2 cellular contexts compared by ENCODE assay signal in genomic region chr1:202200112-202200548, GRCh38.
A peak's percentile ranks its signal among the peaks of the same experiment; 100 is the strongest.
TF ChIP-seq lines count a peak whose summit lies in the region.

No MANE protein-coding gene starts in this region.

TF ChIP-seq in A549, 52 proteins besides CTCF, POLR2A, EP300 and RAD21:
- TF ChIP-seq FOSL2 (IDR thresholded peaks at IDR 0.05): peak; percentile 6; the same call in 1 of the 2 replicates
- TF ChIP-seq FOSL2 (CRISPR knock-in tag; IDR thresholded peaks at IDR 0.05): peak; percentile 25; the same call in 1 of the 2 replicates
- TF ChIP-seq RCOR1 (IDR thresholded peaks at IDR 0.05; ENCODE audit: low read depth, low read length): no peak
- no peak for TF ChIP-seq NPAS2 (CRISPR knock-in tag; IDR thresholded peaks at IDR 0.05; ENCODE audit: borderline replicate concordance)
- peak; percentile 46 for TF ChIP-seq JUNB (IDR thresholded peaks at IDR 0.05)
- TF ChIP-seq USF2 (IDR thresholded peaks at IDR 0.05): no peak
- no peak for TF ChIP-seq CBX8 (IDR thresholded peaks at IDR 0.05)
TF ChIP-seq in A549: peak in this region for 2.

TF ChIP-seq in HEK293, 187 proteins besides CTCF, POLR2A, EP300 and RAD21 (continues in another document):
- TF ChIP-seq ZNF843 (tag by site-specific recombination; IDR thresholded peaks at IDR 0.05): no peak
- no peak for TF ChIP-seq ZNF214 (tag by site-specific recombination; IDR thresholded peaks at IDR 0.05; ENCODE audit: borderline replicate concordance)
- TF ChIP-seq WT1 (tag by site-specific recombination; IDR thresholded peaks at IDR 0.05): peak; percentile 63; the same call in 1 of the 2 replicates
- TF ChIP-seq PBX3 (CRISPR knock-in tag; IDR thresholded peaks at IDR 0.05): no peak
- TF ChIP-seq ZNF324 (tag by site-specific recombination; IDR thresholded peaks at IDR 0.05): peak; percentile 74; the same call in 1 of the 2 replicates
- TF ChIP-seq ZFP3 (tag by site-specific recombination; IDR thresholded peaks at IDR 0.05; ENCODE audit: low read depth): no peak
- no peak for TF ChIP-seq ZNF311 (tag by site-specific recombination; IDR thresholded peaks at IDR 0.05; ENCODE audit: borderline replicate concordance)
- TF ChIP-seq ZNF48 (tag by site-specific recombination; IDR thresholded peaks at IDR 0.05): no peak
- TF ChIP-seq ELK4 (IDR thresholded peaks at IDR 0.05; ENCODE audit: borderline replicate concordance, low read depth, low read length): no peak
- no peak for TF ChIP-seq ZXDB (tag by site-specific recombination; IDR thresholded peaks at IDR 0.05)
- TF ChIP-seq ZIC2 (tag by site-specific recombination; IDR thresholded peaks at IDR 0.05): peak; percentile 40; the same call in 1 of the 2 replicates
- TF ChIP-seq ZNF521 (tag by site-specific recombination; IDR thresholded peaks at IDR 0.05): no peak
- no peak for TF ChIP-seq YY1 (tag by site-specific recombination; IDR thresholded peaks at IDR 0.05)
- TF ChIP-seq BCL11A (tag by site-specific recombination; IDR thresholded peaks at IDR 0.05; ENCODE audit: low read depth): no peak
- TF ChIP-seq ZNF664 (tag by site-specific recombination; IDR thresholded peaks at IDR 0.05): no peak
- TF ChIP-seq ZBTB8A (tag by site-specific recombination; IDR thresholded peaks at IDR 0.05): no peak
- TF ChIP-seq ZNF202 (tag by site-specific recombination; IDR thresholded peaks at IDR 0.05; ENCODE audit: borderline replicate concordance): no peak
- TF ChIP-seq PATZ1 (tag by site-specific recombination; IDR thresholded peaks at IDR 0.05): peak; percentile 89
- TF ChIP-seq KLF1 (tag by site-specific recombination; IDR thresholded peaks at IDR 0.05): no peak
- TF ChIP-seq ZNF501 (tag by site-specific recombination; IDR thresholded peaks at IDR 0.05): no peak
- no peak for TF ChIP-seq ZNF423 (tag by site-specific recombination; IDR thresholded peaks at IDR 0.05)
- TF ChIP-seq ZNF16 (tag by site-specific recombination; IDR thresholded peaks at IDR 0.05; ENCODE audit: low read depth): no peak
- TF ChIP-seq MZF1 (tag by site-specific recombination; IDR thresholded peaks at IDR 0.05; ENCODE audit: borderline replicate concordance): no peak
- TF ChIP-seq ZNF626 (tag by site-specific recombination; IDR thresholded peaks at IDR 0.05): no peak
- peak; percentile 43; the same call in 1 of the 2 replicates for TF ChIP-seq KLF10 (tag by site-specific recombination; IDR thresholded peaks at IDR 0.05)
- no peak for TF ChIP-seq ZBTB1 (tag by site-specific recombination; IDR thresholded peaks at IDR 0.05)
- no peak for TF ChIP-seq ZNF174 (tag by site-specific recombination; IDR thresholded peaks at IDR 0.05)
- peak; percentile 40; the same call in 1 of the 2 replicates for TF ChIP-seq GLIS1 (tag by site-specific recombination; IDR thresholded peaks at IDR 0.05)
- no peak for TF ChIP-seq BCL6B (tag by site-specific recombination; IDR thresholded peaks at IDR 0.05)
- no peak for TF ChIP-seq ZBTB7A (tag by site-specific recombination; IDR thresholded peaks at IDR 0.05; ENCODE audit: low read depth)
- TF ChIP-seq TCF7L2 (IDR thresholded peaks at IDR 0.05; ENCODE audit: borderline replicate concordance, low read depth, low read length): no peak
- peak; percentile 33; the same call in 1 of the 2 replicates for TF ChIP-seq ZNF692 (tag by site-specific recombination; IDR thresholded peaks at IDR 0.05)
- TF ChIP-seq ZNF391 (tag by site-specific recombination; IDR thresholded peaks at IDR 0.05; ENCODE audit: borderline replicate concordance, low read depth): no peak
- no peak for TF ChIP-seq ZNF266 (tag by site-specific recombination; IDR thresholded peaks at IDR 0.05; ENCODE audit: low read depth)
- TF ChIP-seq ZNF404 (tag by site-specific recombination; IDR thresholded peaks at IDR 0.05): no peak
- TF ChIP-seq ZNF513 (tag by site-specific recombination; IDR thresholded peaks at IDR 0.05): no peak
- TF ChIP-seq REPIN1 (tag by site-specific recombination; IDR thresholded peaks at IDR 0.05; ENCODE audit: low read depth): no peak
- no peak for TF ChIP-seq ZNF792 (tag by site-specific recombination; IDR thresholded peaks at IDR 0.05)
- no peak for TF ChIP-seq SETDB1 (IDR thresholded peaks at IDR 0.05; ENCODE audit: insufficient read length, low read length)
- TF ChIP-seq ZFP41 (tag by site-specific recombination; IDR thresholded peaks at IDR 0.05; ENCODE audit: borderline replicate concordance): no peak
- no peak for TF ChIP-seq ZNF514 (tag by site-specific recombination; IDR thresholded peaks at IDR 0.05)
- TF ChIP-seq ZNF302 (tag by site-specific recombination; IDR thresholded peaks at IDR 0.05; ENCODE audit: low read depth): no peak
- no peak for TF ChIP-seq ZNF624 (tag by site-specific recombination; IDR thresholded peaks at IDR 0.05)
- no peak for TF ChIP-seq ZNF549 (tag by site-specific recombination; IDR thresholded peaks at IDR 0.05)
- TF ChIP-seq ZNF26 (tag by site-specific recombination; IDR thresholded peaks at IDR 0.05): no peak
- no peak for TF ChIP-seq ZNF350 (tag by site-specific recombination; IDR thresholded peaks at IDR 0.05)
- no peak for TF ChIP-seq INSM2 (tag by site-specific recombination; IDR thresholded peaks at IDR 0.05)
- no peak for TF ChIP-seq ZNF707 (tag by site-specific recombination; IDR thresholded peaks at IDR 0.05)
- peak; percentile 54; the same call in 1 of the 2 replicates for TF ChIP-seq ZBTB17 (tag by site-specific recombination; IDR thresholded peaks at IDR 0.05)
- no peak for TF ChIP-seq MEIS1 (CRISPR knock-in tag; IDR thresholded peaks at IDR 0.05; ENCODE audit: borderline replicate concordance)
- no peak for TF ChIP-seq ZNF2 (tag by site-specific recombination; IDR thresholded peaks at IDR 0.05)
- no peak for TF ChIP-seq AEBP2 (tag by site-specific recombination; IDR thresholded peaks at IDR 0.05; ENCODE audit: borderline replicate concordance)
- TF ChIP-seq ZNF596 (tag by site-specific recombination; IDR thresholded peaks at IDR 0.05): no peak
- no peak for TF ChIP-seq KLF7 (tag by site-specific recombination; IDR thresholded peaks at IDR 0.05; ENCODE audit: borderline replicate concordance)
- no peak for TF ChIP-seq ZNF112 (tag by site-specific recombination; IDR thresholded peaks at IDR 0.05)
- no peak for TF ChIP-seq ZSCAN5A (tag by site-specific recombination; IDR thresholded peaks at IDR 0.05)
